Comparison of ENCODE assay signal across 1 cellular context in the genomic region with DNA sequence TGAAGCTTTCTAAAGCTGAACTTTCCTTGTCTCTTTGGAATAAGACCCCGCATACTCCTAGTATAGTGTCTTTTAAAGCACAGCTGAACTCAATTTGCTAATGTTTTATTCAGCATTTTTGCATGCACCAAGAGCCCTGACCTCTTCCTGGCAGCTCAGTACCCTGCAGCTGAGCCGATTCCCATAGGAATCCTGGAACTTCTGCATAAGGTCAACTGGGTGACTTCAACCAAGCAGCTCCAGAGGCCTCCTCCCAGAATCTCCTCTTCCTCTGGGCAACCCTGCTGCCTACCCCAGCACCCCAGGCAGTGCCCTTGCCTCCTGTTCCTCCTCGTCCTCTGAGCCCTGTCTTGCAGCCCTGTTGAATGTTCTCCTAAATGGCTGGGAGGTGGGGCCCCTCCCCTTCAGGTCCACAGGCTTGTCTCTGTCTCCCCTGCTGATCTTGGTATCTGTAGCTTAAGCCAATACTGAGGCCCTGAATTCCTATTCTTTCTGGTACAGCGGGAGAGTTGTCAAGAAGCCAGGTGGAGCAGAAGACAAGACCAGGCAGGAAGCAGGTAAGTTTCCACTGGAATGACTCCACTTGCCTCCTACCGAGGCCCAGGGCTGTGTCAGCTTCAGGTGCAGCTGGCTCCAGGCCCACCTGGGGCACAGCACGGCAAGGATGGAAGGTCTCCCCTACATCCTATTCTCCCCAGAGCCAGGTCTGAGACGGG.
TF ChIP-seq lines count a peak whose summit lies in the region.

No MANE protein-coding gene starts in this region.

TF ChIP-seq in WTC11, 78 proteins besides CTCF, POLR2A, EP300 and RAD21:
- peak; percentile 68 for TF ChIP-seq PRDM15 (CRISPR knock-in tag; IDR thresholded peaks at IDR 0.05)
- TF ChIP-seq ATF1 (CRISPR knock-in tag; IDR thresholded peaks at IDR 0.05) = no peak
